In genomic region chr22:36323855-36324331, GRCh38 we compare ENCODE assay signal across 13 cellular contexts.
A peak's percentile ranks its signal among the peaks of the same experiment; 100 is the strongest.
DNase-seq lines count a peak whose midpoint lies in the region; FAIRE-seq and TF ChIP-seq lines count a peak whose summit lies in the region.
"Had no signal": no experiment of that assay in that cellular context is flagged by ENCODE, and none has a peak within 500 bp of the region (broad histone marks: within the 10 kb centered on the region; RNA-seq: fewer than 3 reads in every experiment).

No MANE protein-coding gene starts in this region.

- H3K27me3 ChIP-seq in SJSA1 (replicated peaks) (no peaks in the 10 kb centered on the region), endodermal cell (ENCODE audit: control insufficient read depth, insufficient read depth, low read length, poor library complexity, severe bottlenecking) (no peaks in the 10 kb centered on the region), suprapubic skin (no peaks in the 10 kb centered on the region)

- H3K4me3 ChIP-seq in SJSA1 (no peak overlapping the region), endodermal cell (ENCODE audit: low read length) (no peak overlapping the region), suprapubic skin (no peak overlapping the region)

- peaks cover 8% of the 10 kb centered on the region for H3K4me1 Mint-ChIP-seq in endodermal cell

- peaks cover 61% of the 10 kb centered on the region for H3K4me1 ChIP-seq in SJSA1 (replicated peaks)
- H3K4me1 ChIP-seq in endodermal cell (ENCODE audit: control insufficient read depth, insufficient read depth, low read length): peaks cover 8% of the 10 kb centered on the region
- H3K4me1 ChIP-seq in suprapubic skin: peaks cover 62% of the 10 kb centered on the region

- TF ChIP-seq EP300 in suprapubic skin (IDR thresholded peaks at IDR 0.05): no peak

- TF ChIP-seq POLR2A in suprapubic skin (IDR thresholded peaks at IDR 0.05): no peak

- H3K9me3 ChIP-seq in SJSA1 (replicated peaks) (no peaks in the 10 kb centered on the region), endodermal cell (ENCODE audit: control insufficient read depth, low read length) (no peaks in the 10 kb centered on the region), suprapubic skin (no peaks in the 10 kb centered on the region)

- H3K27ac ChIP-seq in SJSA1: peak overlapping the region; percentile 85
- H3K27ac ChIP-seq in endodermal cell (ENCODE audit: low read depth, low read length): peak overlapping the region; percentile 52
- peak overlapping the region; percentile 93 for H3K27ac ChIP-seq in suprapubic skin
- H3K27ac ChIP-seq: VCaP had no signal

- H3K36me3 Mint-ChIP-seq in endodermal cell (ENCODE audit: low read depth): peaks cover 76% of the 10 kb centered on the region

- no peak overlapping the region for H3K4me3 Mint-ChIP-seq in endodermal cell
- H3K4me3 Mint-ChIP-seq: activated naive CD8-positive, alpha-beta T cell had no signal

- peak; percentile 59 to 75 for DNase-seq in SJSA1 (ENCODE audit: low read depth in 1 of 2, low spot score in 2 of 2)
- no peak for DNase-seq in endodermal cell
- peak; percentile 30 for DNase-seq in mucosa of gallbladder (ENCODE audit: low spot score)
- DNase-seq in suprapubic skin (ENCODE audit: low spot score in 2 of 2): no peak
- no peak for DNase-seq in RCC 7860 (ENCODE audit: low spot score)
- no peak for DNase-seq in Kasumi-1 (lab: John Stamatoyannopoulos, UW)
- DNase-seq in GM19240 (ENCODE audit: insufficient read length, low spot score): no peak
- no peak for DNase-seq in SW 1271 (lab: John Stamatoyannopoulos, UW)
- DNase-seq: DND-41; Karpas-422; NK-92 treated with Interleukin-12 subunit alpha and Interleukin-12 subunit beta, amount 100 ng/mL, for 24 hours had no signal

- H3K9ac ChIP-seq in endodermal cell (ENCODE audit: extremely low read depth, low read length, poor library complexity, severe bottlenecking): no peak overlapping the region

- no peak for FAIRE-seq in RCC 7860 (lab: Jason Lieb, UNC)

- no peak for TF ChIP-seq CTCF in endodermal cell (conservative IDR thresholded peaks at IDR 0.05)
- no peak for TF ChIP-seq CTCF in suprapubic skin (IDR thresholded peaks at IDR 0.05)

- H3K27me3 Mint-ChIP-seq in endodermal cell (ENCODE audit: insufficient read depth): no peaks in the 10 kb centered on the region
- H3K27me3 Mint-ChIP-seq: activated naive CD8-positive, alpha-beta T cell had no signal

- H3K36me3 ChIP-seq in SJSA1: peaks cover 100% of the 10 kb centered on the region
- H3K36me3 ChIP-seq in endodermal cell (ENCODE audit: control insufficient read depth, insufficient read depth, low read length): peaks cover 100% of the 10 kb centered on the region
- H3K36me3 ChIP-seq in suprapubic skin: peaks cover 66% of the 10 kb centered on the region

- WGBS in endodermal cell (ENCODE audit: insufficient coverage in 1 of 2, insufficient read length in 1 of 2), 2 experiments: 92 to 94% methylated on average over 19 to 21 of the region's 21 CpGs
- WGBS in suprapubic skin: 26% methylated on average over 9 of the region's 21 CpGs

- no peaks in the 10 kb centered on the region for H3K9me3 Mint-ChIP-seq in endodermal cell

- no peak overlapping the region for H3K27ac Mint-ChIP-seq in endodermal cell

Comparison
In these comparisons a context has a peak if more than half of its experiments do, and no peak if none do; other contexts are left out.
1. DNase-seq: peak in SJSA1 (2 of 2) and mucosa of gallbladder (single experiment); none in endodermal cell (single experiment), suprapubic skin (0 of 2), RCC 7860 (single experiment), Kasumi-1 (0 of 2), GM19240 (single experiment) and SW 1271 (0 of 2).
2. Peak in every context shown above with its lines, with median percentiles within 50 percentile points of each other: H3K27ac ChIP-seq.